Comparison of ENCODE assay signal across 8 cellular contexts in genomic region chr17:45310380-45311324, GRCh38. TPM values are rescaled to one million over a fixed set of nuclear protein-coding genes. Genes with fewer than 3 reads are reported as not detected.
DNase-seq lines count a peak whose midpoint lies in the region; ATAC-seq and TF ChIP-seq lines count a peak whose summit lies in the region.

No MANE protein-coding gene starts in this region.

- H2AFZ ChIP-seq in parathyroid adenoma, result no peak overlapping the region

- peaks cover 80% of the 10 kb centered on the region for H3K79me2 ChIP-seq in parathyroid adenoma

- ATAC-seq in foreskin keratinocyte, result no peak
- no peak for ATAC-seq in GM18867 (IDR thresholded peaks at IDR 0.05; ENCODE audit: unreplicated experiment)

- H3K9me3 ChIP-seq in parathyroid adenoma (ENCODE audit: control insufficient read depth, low read length), result no peaks in the 10 kb centered on the region

- H3K4me2 ChIP-seq in parathyroid adenoma (ENCODE audit: low read length), result no peak overlapping the region

- H3K4me1 ChIP-seq in parathyroid adenoma (peaks cover 52% of the 10 kb centered on the region), foreskin keratinocyte (peaks cover 38% of the 10 kb centered on the region)

- no peak overlapping the region for H3K4me3 ChIP-seq in coronary artery
- H3K4me3 ChIP-seq in parathyroid adenoma (ENCODE audit: low read depth, low read length), result no peak overlapping the region

- DNase-seq in GDM1 (lab: John Stamatoyannopoulos, UW), result peak; percentile 39
- DNase-seq in NCI-H510A (lab: John Stamatoyannopoulos, UW), result peak; percentile 33
- no peak for DNase-seq in coronary artery (ENCODE audit: low spot score)
- DNase-seq in NCI-H2227 (lab: John Stamatoyannopoulos, UW; ENCODE audit: unreplicated experiment), result no peak
- DNase-seq in retina, result no peak
- no peak for DNase-seq in foreskin keratinocyte

- H3K9ac ChIP-seq in parathyroid adenoma, result no peak overlapping the region

- peak overlapping the region; percentile 11 to 78 for H3K27ac ChIP-seq in coronary artery
- peak overlapping the region; percentile 84 for H3K27ac ChIP-seq in parathyroid adenoma
- H3K27ac ChIP-seq in foreskin keratinocyte, result no peak overlapping the region

- TF ChIP-seq CTCF in coronary artery (IDR thresholded peaks at IDR 0.05) (no peak), parathyroid adenoma (IDR thresholded peaks at IDR 0.05) (no peak), foreskin keratinocyte (conservative IDR thresholded peaks at IDR 0.05) (no peak)

- H3K27me3 ChIP-seq in parathyroid adenoma (ENCODE audit: control insufficient read depth, insufficient read depth, low read length), result no peaks in the 10 kb centered on the region
- no peaks in the 10 kb centered on the region for H3K27me3 ChIP-seq in foreskin keratinocyte

- no peaks in the 10 kb centered on the region for H3K36me3 ChIP-seq in parathyroid adenoma (ENCODE audit: control insufficient read depth, insufficient read depth, low read length)

RNA-seq across cellular contexts. Expression of gene MAP3K14, which starts 6.2 kb away (rescaled TPM):
- total RNA-seq in foreskin keratinocyte, result 4.5 and 6.4 TPM in 2 replicates
- 4.8 and 7.1 TPM in 2 replicates for polyA plus RNA-seq in foreskin keratinocyte

RNA-seq across cellular contexts. Expression of gene SPATA32, which starts 48.8 kb away (rescaled TPM):
- total RNA-seq in foreskin keratinocyte, result not detected in 2 replicates
- not detected in 2 replicates for polyA plus RNA-seq in foreskin keratinocyte

Comparison
In these comparisons a context has a peak if more than half of its experiments do, and no peak if none do; other contexts are left out.
1. DNase-seq: peak in GDM1 (single experiment) and NCI-H510A (single experiment); none in coronary artery (single experiment), NCI-H2227 (single experiment), retina (single experiment) and foreskin keratinocyte (0 of 2).